ENCODE assay signal across 16 cellular contexts in the genomic region with DNA sequence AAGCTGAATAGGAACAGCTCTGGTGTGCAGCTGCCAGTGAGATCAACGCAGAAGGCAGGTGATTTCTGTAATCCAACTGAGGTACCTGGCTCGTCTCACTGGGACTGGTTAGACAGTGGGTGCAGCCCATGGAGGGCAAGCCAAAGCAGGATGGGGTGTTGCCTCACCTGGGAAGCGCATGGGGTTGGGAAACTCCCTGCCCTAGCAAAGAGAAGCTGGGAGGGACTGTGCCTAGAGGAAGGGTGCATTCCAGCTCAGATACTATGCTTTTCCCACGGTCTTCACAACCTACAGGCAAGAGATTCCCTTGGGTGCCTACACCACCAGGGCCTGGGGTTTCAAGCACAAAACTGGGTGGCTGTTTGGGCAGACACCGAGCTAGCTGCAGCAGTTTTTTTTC.
A peak's percentile ranks its signal among the peaks of the same experiment; 100 is the strongest.
DNase-seq lines count a peak whose midpoint lies in the region; ATAC-seq and TF ChIP-seq lines count a peak whose summit lies in the region.
"Had no signal": no experiment of that assay in that cellular context is flagged by ENCODE, and none has a peak within 500 bp of the region (broad histone marks: within the 10 kb centered on the region; RNA-seq: fewer than 3 reads in every experiment).

No MANE protein-coding gene starts in this region.

- DNase-seq in GM23338 (ENCODE audit: low spot score): no peak
- no peak for DNase-seq in RWPE2 (ENCODE audit: low spot score)
- DNase-seq in esophagus squamous epithelium (lab: John Stamatoyannopoulos, UW): no peak
- DNase-seq in suprapubic skin (ENCODE audit: low spot score in 2 of 2): no peak
- no peak for DNase-seq in COR-L47 (lab: John Stamatoyannopoulos, UW)
- no peak for DNase-seq in aorta
- DNase-seq: C1 segment of cervical spinal cord; DMS 273 treated with DMSO at 0.1 percent for 48 hours; GF-D8; NCI-H187 treated with DMSO at 0.1 percent for 48 hours; NCI-H446; NK-92 treated with Interleukin-12 subunit alpha and Interleukin-12 subunit beta, amount 100 ng/mL, for 24 hours; SJCRH30 had no signal

- H3K79me2 ChIP-seq in GM23338 (replicated peaks; ENCODE audit: insufficient read depth): no peaks in the 10 kb centered on the region

- H3K27ac ChIP-seq in GM23338 (ENCODE audit: low read depth) (no peak overlapping the region), RWPE2 (ENCODE audit: poor library complexity, severe bottlenecking) (no peak overlapping the region), esophagus squamous epithelium (peak overlapping the region; percentile 65 to 80 (median 76)), suprapubic skin (peak overlapping the region; percentile 73), aorta (ENCODE audit: low read depth in 1 of 2, low read length in 2 of 2) (no peak overlapping the region)
- H3K27ac ChIP-seq: RWPE1, SJCRH30 had no signal

- H3F3A ChIP-seq in GM23338 (replicated peaks; ENCODE audit: low read depth): no peaks in the 10 kb centered on the region

- no peak overlapping the region for H3K4me3 Mint-ChIP-seq in GM23338

- no peak for TF ChIP-seq EP300 in suprapubic skin (IDR thresholded peaks at IDR 0.05)

- no peaks in the 10 kb centered on the region for H3K4me1 ChIP-seq in GM23338 (ENCODE audit: insufficient read depth)
- no peaks in the 10 kb centered on the region for H3K4me1 ChIP-seq in RWPE2 (ENCODE audit: insufficient read depth, poor library complexity, severe bottlenecking)
- peaks cover 9 to 22% (median 12%) of the 10 kb centered on the region in 3 donors for H3K4me1 ChIP-seq in esophagus squamous epithelium
- peaks cover 13% of the 10 kb centered on the region for H3K4me1 ChIP-seq in suprapubic skin
- no peaks in the 10 kb centered on the region for H3K4me1 ChIP-seq in aorta (ENCODE audit: control insufficient read depth in 1 of 2, insufficient read depth in 2 of 2, low read length in 2 of 2)
- H3K4me1 ChIP-seq: HAP-1, SJCRH30 had no signal

- H4K20me1 ChIP-seq in GM23338 (replicated peaks; ENCODE audit: insufficient read depth): no peaks in the 10 kb centered on the region

- no peak for TF ChIP-seq POLR2A in esophagus squamous epithelium (IDR thresholded peaks at IDR 0.05)
- no peak for TF ChIP-seq POLR2A in suprapubic skin (IDR thresholded peaks at IDR 0.05)

- H3K27ac Mint-ChIP-seq in GM23338: no peak overlapping the region

- H3K4me1 Mint-ChIP-seq in GM23338: peaks cover 8% of the 10 kb centered on the region; the same call in 2 of the 3 replicates

- H2AFZ ChIP-seq in GM23338: no peak overlapping the region

- H3K4me3 ChIP-seq in GM23338 (no peak overlapping the region), RWPE2 (ENCODE audit: severe bottlenecking) (no peak overlapping the region), esophagus squamous epithelium (peak overlapping the region in 1 of 4 donors; percentile 17), suprapubic skin (no peak overlapping the region), aorta (ENCODE audit: low read length in 2 of 2) (no peak overlapping the region)
- H3K4me3 ChIP-seq: HAP-1, SJCRH30 had no signal

- H3K9me3 ChIP-seq in RWPE2 (ENCODE audit: severe bottlenecking) (no peaks in the 10 kb centered on the region), esophagus squamous epithelium (no peaks in the 10 kb centered on the region), suprapubic skin (no peaks in the 10 kb centered on the region), aorta (ENCODE audit: control insufficient read depth, low read length) (no peaks in the 10 kb centered on the region)
- H3K9me3 ChIP-seq: HAP-1, SJCRH30 had no signal

- no peaks in the 10 kb centered on the region for H3K36me3 Mint-ChIP-seq in GM23338 (ENCODE audit: low read depth)

- 0 out of 2 replicates have a peak, but pooled peaks cover 4% of the 10 kb centered on the region for H3K9me2 ChIP-seq in GM23338 (ENCODE audit: insufficient read depth)

- H3K36me3 ChIP-seq in GM23338 (ENCODE audit: insufficient read depth): no peaks in the 10 kb centered on the region
- no peaks in the 10 kb centered on the region for H3K36me3 ChIP-seq in RWPE2 (ENCODE audit: low read depth)
- no peaks in the 10 kb centered on the region for H3K36me3 ChIP-seq in esophagus squamous epithelium
- no peaks in the 10 kb centered on the region for H3K36me3 ChIP-seq in suprapubic skin
- no peaks in the 10 kb centered on the region for H3K36me3 ChIP-seq in aorta (ENCODE audit: control insufficient read depth in 1 of 2, insufficient read depth in 2 of 2, low read length in 1 of 2)
- H3K36me3 ChIP-seq: HAP-1, SJCRH30 had no signal

- 40 to 79% methylated on average over 2 to 5 of the region's 5 CpGs for WGBS in esophagus squamous epithelium, 2 donors
- 33% methylated on average over 4 of the region's 5 CpGs for WGBS in suprapubic skin
- WGBS in aorta, 2 donors: 84 to 87% methylated on average over 5 of the region's 5 CpGs

- no peaks in the 10 kb centered on the region for H3K27me3 Mint-ChIP-seq in GM23338 (ENCODE audit: insufficient read depth, low read depth, poor library complexity)

- no peak overlapping the region for H3K4me2 ChIP-seq in GM23338

- peak; percentile 54 for ATAC-seq in GM23338
- peak; percentile 53 for ATAC-seq in RWPE2 (ENCODE audit: low read depth)
- no peak for ATAC-seq in GM21390 (IDR thresholded peaks at IDR 0.05; ENCODE audit: unreplicated experiment)
- no peak for ATAC-seq in aorta (ENCODE audit: low FRiP score)

- H3K27me3 ChIP-seq in GM23338 (ENCODE audit: insufficient read depth) (no peaks in the 10 kb centered on the region), RWPE2 (ENCODE audit: insufficient read depth, poor library complexity, severe bottlenecking) (no peaks in the 10 kb centered on the region), esophagus squamous epithelium (no peaks in the 10 kb centered on the region), suprapubic skin (no peaks in the 10 kb centered on the region), aorta (ENCODE audit: control insufficient read depth in 1 of 2, insufficient read depth in 2 of 2, low read length in 1 of 2) (no peaks in the 10 kb centered on the region)
- H3K27me3 ChIP-seq: SJCRH30 had no signal

- intact Hi-C loops in esophagus squamous epithelium (cut with DNase I): no loop called here
- intact Hi-C loops in aorta (cut with DNase I): no loop called here

- H3K9me3 Mint-ChIP-seq in GM23338: no peaks in the 10 kb centered on the region

- TF ChIP-seq CTCF in GM23338 (conservative IDR thresholded peaks at IDR 0.05; ENCODE audit: low read depth in 2 of 2) (no peak), RWPE2 (IDR thresholded peaks at IDR 0.05; ENCODE audit: poor library complexity, severe bottlenecking) (no peak), esophagus squamous epithelium (IDR thresholded peaks at IDR 0.05) (no peak), suprapubic skin (IDR thresholded peaks at IDR 0.05) (no peak)

TF ChIP-seq in GM23338, 12 proteins besides CTCF, POLR2A, EP300 and RAD21 (continues in another document):
- TF ChIP-seq, protein P1, sequence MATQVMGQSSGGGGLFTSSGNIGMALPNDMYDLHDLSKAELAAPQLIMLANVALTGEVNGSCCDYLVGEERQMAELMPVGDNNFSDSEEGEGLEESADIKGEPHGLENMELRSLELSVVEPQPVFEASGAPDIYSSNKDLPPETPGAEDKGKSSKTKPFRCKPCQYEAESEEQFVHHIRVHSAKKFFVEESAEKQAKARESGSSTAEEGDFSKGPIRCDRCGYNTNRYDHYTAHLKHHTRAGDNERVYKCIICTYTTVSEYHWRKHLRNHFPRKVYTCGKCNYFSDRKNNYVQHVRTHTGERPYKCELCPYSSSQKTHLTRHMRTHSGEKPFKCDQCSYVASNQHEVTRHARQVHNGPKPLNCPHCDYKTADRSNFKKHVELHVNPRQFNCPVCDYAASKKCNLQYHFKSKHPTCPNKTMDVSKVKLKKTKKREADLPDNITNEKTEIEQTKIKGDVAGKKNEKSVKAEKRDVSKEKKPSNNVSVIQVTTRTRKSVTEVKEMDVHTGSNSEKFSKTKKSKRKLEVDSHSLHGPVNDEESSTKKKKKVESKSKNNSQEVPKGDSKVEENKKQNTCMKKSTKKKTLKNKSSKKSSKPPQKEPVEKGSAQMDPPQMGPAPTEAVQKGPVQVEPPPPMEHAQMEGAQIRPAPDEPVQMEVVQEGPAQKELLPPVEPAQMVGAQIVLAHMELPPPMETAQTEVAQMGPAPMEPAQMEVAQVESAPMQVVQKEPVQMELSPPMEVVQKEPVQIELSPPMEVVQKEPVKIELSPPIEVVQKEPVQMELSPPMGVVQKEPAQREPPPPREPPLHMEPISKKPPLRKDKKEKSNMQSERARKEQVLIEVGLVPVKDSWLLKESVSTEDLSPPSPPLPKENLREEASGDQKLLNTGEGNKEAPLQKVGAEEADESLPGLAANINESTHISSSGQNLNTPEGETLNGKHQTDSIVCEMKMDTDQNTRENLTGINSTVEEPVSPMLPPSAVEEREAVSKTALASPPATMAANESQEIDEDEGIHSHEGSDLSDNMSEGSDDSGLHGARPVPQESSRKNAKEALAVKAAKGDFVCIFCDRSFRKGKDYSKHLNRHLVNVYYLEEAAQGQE (IDR thresholded peaks at IDR 0.05; ENCODE audit: unreplicated experiment): no peak
- TF ChIP-seq ZNF114 (CRISPR knock-in tag; IDR thresholded peaks at IDR 0.05) (no peak), EZH2phosphoT487 (IDR thresholded peaks at IDR 0.05; ENCODE audit: unreplicated experiment) (no peak), NANOG (IDR thresholded peaks at IDR 0.05; ENCODE audit: borderline replicate concordance) (no peak), CREB1 (CRISPR knock-in tag; IDR thresholded peaks at IDR 0.05; ENCODE audit: low read depth) (no peak), EZH2 (IDR thresholded peaks at IDR 0.05; ENCODE audit: low read depth, unreplicated experiment) (no peak), POLR2AphosphoS5 (IDR thresholded peaks at IDR 0.05; ENCODE audit: low read depth) (no peak)
- TF ChIP-seq, protein P2, sequence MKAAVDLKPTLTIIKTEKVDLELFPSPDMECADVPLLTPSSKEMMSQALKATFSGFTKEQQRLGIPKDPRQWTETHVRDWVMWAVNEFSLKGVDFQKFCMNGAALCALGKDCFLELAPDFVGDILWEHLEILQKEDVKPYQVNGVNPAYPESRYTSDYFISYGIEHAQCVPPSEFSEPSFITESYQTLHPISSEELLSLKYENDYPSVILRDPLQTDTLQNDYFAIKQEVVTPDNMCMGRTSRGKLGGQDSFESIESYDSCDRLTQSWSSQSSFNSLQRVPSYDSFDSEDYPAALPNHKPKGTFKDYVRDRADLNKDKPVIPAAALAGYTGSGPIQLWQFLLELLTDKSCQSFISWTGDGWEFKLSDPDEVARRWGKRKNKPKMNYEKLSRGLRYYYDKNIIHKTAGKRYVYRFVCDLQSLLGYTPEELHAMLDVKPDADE (IDR thresholded peaks at IDR 0.05): no peak

Comparison
In these comparisons a context has a peak if more than half of its experiments do, and no peak if none do; other contexts are left out.
1. ATAC-seq: peak in GM23338 (single experiment) and RWPE2 (single experiment); none in GM21390 (single experiment) and aorta (single experiment).
2. H3K27ac ChIP-seq: peak in esophagus squamous epithelium (4 of 4) and suprapubic skin (single experiment); none in GM23338 (single experiment), RWPE2 (single experiment) and aorta (0 of 2).